8 cellular contexts compared by ENCODE assay signal in the genomic region with DNA sequence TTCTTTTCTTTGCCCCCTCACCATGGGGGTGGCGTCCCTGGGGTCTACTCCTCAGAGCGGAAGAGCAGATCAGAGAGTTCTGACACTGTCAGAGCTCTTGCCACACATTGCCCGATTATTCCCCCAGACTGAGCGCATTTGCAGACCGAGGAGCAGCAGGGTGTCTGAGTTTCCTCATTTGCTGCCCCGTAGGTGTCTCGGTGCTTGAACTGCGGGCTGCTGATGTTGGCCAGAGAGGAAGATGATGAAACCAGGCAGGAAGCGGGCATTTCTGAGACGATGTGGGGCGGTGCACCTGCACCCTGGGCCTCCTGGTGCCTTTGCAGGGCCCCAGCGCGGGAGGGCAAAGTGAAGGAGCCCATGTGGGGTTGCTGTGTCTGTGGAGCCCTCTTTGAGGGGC. TPM values are rescaled to one million over a fixed set of nuclear protein-coding genes. Genes with fewer than 3 reads are reported as not detected.
A peak's percentile ranks its signal among the peaks of the same experiment; 100 is the strongest.
DNase-seq lines count a peak whose midpoint lies in the region; ATAC-seq, FAIRE-seq and TF ChIP-seq lines count a peak whose summit lies in the region.

No MANE protein-coding gene starts in this region.

- dilution Hi-C loops in mammary epithelial cell (cut with HindIII; ENCODE audit: low sequenced_read_pairs): no loop called here

- no peak overlapping the region for H3K27ac ChIP-seq in HepG2 (ENCODE audit: extremely low read length, insufficient read depth, low read length)
- H3K27ac ChIP-seq in mammary epithelial cell (ENCODE audit: insufficient read depth, low read depth, low read length): no peak overlapping the region

- no peak overlapping the region for H3K4me2 ChIP-seq in HepG2 (ENCODE audit: low read depth, low read length)
- H3K4me2 ChIP-seq in mammary epithelial cell (ENCODE audit: insufficient read depth, low read depth, low read length): no peak overlapping the region

- H3K36me3 ChIP-seq in HepG2 (replicated peaks in 1 of 2; ENCODE audit: control insufficient read depth in 1 of 2, insufficient read depth in 2 of 2, low read length in 2 of 2) (no peaks in the 10 kb centered on the region; a peak in 1 of 5 replicates), mammary epithelial cell (ENCODE audit: insufficient read depth, low read length) (no peaks in the 10 kb centered on the region)

- intact Hi-C loops in HepG2 (cut with micrococcal nuclease; ENCODE audit: unreplicated experiment): no loop called here
- intact Hi-C loops in mammary epithelial cell (cut with micrococcal nuclease): no loop called here

- CTCF ChIA-PET in HepG2 (lab: Yijun Ruan, JAX; ENCODE audit: low intra/inter-chr PET ratio, low total read pairs) (no interaction called here), mammary epithelial cell (lab: Charles Lee; ENCODE audit: low non-redundant PET) (no interaction called here)

- WGBS in HepG2 (ENCODE audit: low lambda C conversion rate): 92% methylated on average over 13 of the region's 13 CpGs
- WGBS in mammary epithelial cell (ENCODE audit: low coverage, missing lambda C conversion rate): 79% methylated on average over 13 of the region's 13 CpGs

- TF ChIP-seq POLR2A in HepG2 (IDR thresholded peaks at IDR 0.05; ENCODE audit: insufficient read depth in 1 of 2, low read depth in 2 of 2, low read length in 2 of 2): no peak

- H4K20me1 ChIP-seq in HepG2 (ENCODE audit: insufficient read depth, low read length): no peaks in the 10 kb centered on the region
- H4K20me1 ChIP-seq in mammary epithelial cell (ENCODE audit: insufficient read depth, low read length): no peaks in the 10 kb centered on the region

- ATAC-seq in GM19467 (IDR thresholded peaks at IDR 0.05; ENCODE audit: unreplicated experiment) (peak; percentile 72), HepG2 (no peak), HG02970 (IDR thresholded peaks at IDR 0.05; ENCODE audit: low FRiP score, unreplicated experiment) (no peak)

- H2AFZ ChIP-seq in HepG2 (ENCODE audit: low read length) (no peak overlapping the region), mammary epithelial cell (ENCODE audit: low read depth, low read length) (no peak overlapping the region)

- peak overlapping the region; percentile 34 for H3K4me3 ChIP-seq in Jurkat, Clone E6-1 (ENCODE audit: low read length)
- no peak overlapping the region for H3K4me3 ChIP-seq in HepG2 (replicated peaks in 1 of 3; ENCODE audit: insufficient read depth in 1 of 3, low read depth in 2 of 3, low read length in 3 of 3)
- H3K4me3 ChIP-seq in mammary epithelial cell (replicated peaks in 1 of 3; ENCODE audit: insufficient read depth in 1 of 3, low read depth in 2 of 3, low read length in 3 of 3): no peak overlapping the region

- peak; percentile 94 for DNase-seq in Jurkat, Clone E6-1 (ENCODE audit: low read depth, low spot score)
- DNase-seq in activated CD8-positive, alpha-beta memory T cell treated with anti-CD3 and anti-CD28 coated beads, Interleukin-2, amount 50 U/mL, for 4 hours: peak; percentile 56
- no peak for DNase-seq in HepG2 (ENCODE audit: low spot score)
- peak in 5 of 6 experiments; percentile 19 to 57 (median 44) for DNase-seq in stimulated activated naive CD4-positive, alpha-beta T cell (lab: John Stamatoyannopoulos, UW)
- DNase-seq in mammary epithelial cell: no peak
- DNase-seq in putamen (ENCODE audit: low spot score): no peak

- TF ChIP-seq RAD21 in HepG2 (CRISPR knock-in tag; IDR thresholded peaks at IDR 0.05): no peak

- POLR2A ChIA-PET in HepG2 (lab: Yijun Ruan, JAX): no interaction called here

- no peak for TF ChIP-seq EP300 in HepG2 (IDR thresholded peaks at IDR 0.05; ENCODE audit: low read depth in 2 of 2, low read length in 2 of 2)
- no peak for TF ChIP-seq EP300 in HepG2 (CRISPR knock-in tag; IDR thresholded peaks at IDR 0.05; ENCODE audit: borderline replicate concordance)

- TF ChIP-seq CTCF in HepG2 (CRISPR knock-in tag; IDR thresholded peaks at IDR 0.05): no peak
- TF ChIP-seq CTCF in mammary epithelial cell (conservative IDR thresholded peaks at IDR 0.05 in 1 of 2, IDR thresholded peaks at IDR 0.05 in 1 of 2; ENCODE audit: extremely low read depth in 1 of 2, insufficient read depth in 1 of 2, low read depth in 1 of 2, low read length in 2 of 2): no peak

- in situ Hi-C loops in HepG2 (cut with HindIII; ENCODE audit: extremely low pct_ligation_motif_present, low pct_unique_long_range_greater_than_20kb) (no loop called here), mammary epithelial cell (cut with MboI; ENCODE audit: low sequenced_read_pairs in 2 of 2) (no loop called here)

- no peaks in the 10 kb centered on the region for H3K79me2 ChIP-seq in HepG2 (ENCODE audit: insufficient read depth, low read length)
- H3K79me2 ChIP-seq in mammary epithelial cell (ENCODE audit: insufficient read depth, low read length): no peaks in the 10 kb centered on the region

- H3K4me1 ChIP-seq in HepG2 (ENCODE audit: insufficient read depth, low read length) (peaks cover 37% of the 10 kb centered on the region), mammary epithelial cell (ENCODE audit: insufficient read depth, low read length) (no peaks in the 10 kb centered on the region)

- no peaks in the 10 kb centered on the region for H3K27me3 ChIP-seq in HepG2 (ENCODE audit: control insufficient read depth in 1 of 2, insufficient read depth in 2 of 2, low read length in 2 of 2)
- H3K27me3 ChIP-seq in mammary epithelial cell (ENCODE audit: insufficient read depth, low read length): no peaks in the 10 kb centered on the region

- BruUV-seq in HepG2 (replicated peaks; lab: Mats Ljungman, UMichigan) (no TSS peak), mammary epithelial cell (replicated peaks; lab: Mats Ljungman, UMichigan) (no TSS peak)

- no peak for FAIRE-seq in HepG2 (lab: Jason Lieb, UNC)

- H3K9me3 ChIP-seq in HepG2 (ENCODE audit: low read length): no peaks in the 10 kb centered on the region
- H3K9me3 ChIP-seq in mammary epithelial cell (replicated peaks; ENCODE audit: insufficient read depth, low read length): no peaks in the 10 kb centered on the region

- H3K9ac ChIP-seq in HepG2 (ENCODE audit: insufficient read depth, low read depth, low read length) (no peak overlapping the region), mammary epithelial cell (ENCODE audit: insufficient read depth, low read length) (no peak overlapping the region)

RNA-seq across cellular contexts. Expression of a gene that starts 55.2 kb away (rescaled TPM):
- 4.5 TPM for polyA plus RNA-seq in Jurkat, Clone E6-1 (2012; ENCODE audit: insufficient read depth, insufficient read length)
- total RNA-seq in HepG2 (2016; rRNA removed; fragmentation: Illumina TruSeq; extraction: Trizol): 3.7 and 4.1 TPM in 2 replicates
- total RNA-seq in HepG2 (2016; cell fraction: cytosol; rRNA removed; fragmentation: Illumina TruSeq; extraction: Trizol; ENCODE audit: low read depth): 10.0 and 10.5 TPM in 2 replicates
- total RNA-seq in HepG2 (2016; cell fraction: insoluble cytoplasmic fraction; rRNA removed; fragmentation: Illumina TruSeq; extraction: Trizol): 2.8 and 4.2 TPM in 2 replicates
- total RNA-seq in HepG2 (2016; cell fraction: membrane; rRNA removed; fragmentation: Illumina TruSeq; extraction: Trizol): 8.1 and 9.2 TPM in 2 replicates
- 4.0 and 4.3 TPM in 2 replicates for total RNA-seq in HepG2 (2016; cell fraction: nucleus; rRNA removed; fragmentation: Illumina TruSeq; extraction: Trizol)
- polyA plus RNA-seq in HepG2 (2011; rRNA removed): 15.2 and 15.9 TPM in 2 replicates
- 11.5 and 13.0 TPM in 2 replicates for polyA plus RNA-seq in HepG2 (2011; cell fraction: cytosol; rRNA removed)
- 26.9 and 29.6 TPM in 2 replicates for polyA plus RNA-seq in HepG2 (2011; cell fraction: nucleus; rRNA removed)
- 7.0 and 8.7 TPM in 2 replicates for polyA plus RNA-seq in HepG2 (2012)
- 3.0 and 5.3 TPM in 2 replicates for polyA plus RNA-seq in HepG2 (2016; cell fraction: cytosol; fragmentation: Illumina TruSeq; extraction: Trizol; ENCODE audit: low read depth)
- polyA plus RNA-seq in HepG2 (2016; cell fraction: insoluble cytoplasmic fraction; fragmentation: Illumina TruSeq; extraction: Trizol; ENCODE audit: low read depth): 2.2 and 2.8 TPM in 2 replicates
- polyA plus RNA-seq in HepG2 (2016; cell fraction: membrane; fragmentation: Illumina TruSeq; extraction: Trizol; ENCODE audit: low read depth): 3.9 and 4.3 TPM in 2 replicates
- 4.4 and 5.4 TPM in 2 replicates for polyA plus RNA-seq in HepG2 (2016; cell fraction: nucleus; fragmentation: Illumina TruSeq; extraction: Trizol; ENCODE audit: insufficient read depth, low read depth)
- polyA minus RNA-seq in HepG2 (2011; rRNA and poly(A)+ RNA removed; ENCODE audit: low replicate concordance): 45.9 and 48.0 TPM in 2 replicates
- polyA minus RNA-seq in HepG2 (2011; cell fraction: cytosol; rRNA and poly(A)+ RNA removed): 8.9 and 10.0 TPM in 2 replicates
- 38.7 and 40.7 TPM in 2 replicates for polyA minus RNA-seq in HepG2 (2011; cell fraction: nucleus; rRNA and poly(A)+ RNA removed)
- total RNA-seq in mammary epithelial cell: 1 to 10 TPM in 1 of 2 donors, under 1 TPM in 1; 0.99 to 2.7 TPM
- 0.08 TPM for polyA plus RNA-seq in mammary epithelial cell
- not detected for polyA minus RNA-seq in mammary epithelial cell

RNA-seq across cellular contexts. Expression of a gene that starts 55.5 kb away (rescaled TPM):
- not detected for polyA plus RNA-seq in Jurkat, Clone E6-1 (2012; ENCODE audit: insufficient read depth, insufficient read length)
- 0.67 and 1.1 TPM in 2 replicates for total RNA-seq in HepG2 (2016; rRNA removed; fragmentation: Illumina TruSeq; extraction: Trizol)
- total RNA-seq in HepG2 (2016; cell fraction: cytosol; rRNA removed; fragmentation: Illumina TruSeq; extraction: Trizol; ENCODE audit: low read depth): 0.51 TPM in 1 of 2 replicates, not detected in the other
- 1.1 and 1.3 TPM in 2 replicates for total RNA-seq in HepG2 (2016; cell fraction: insoluble cytoplasmic fraction; rRNA removed; fragmentation: Illumina TruSeq; extraction: Trizol)
- total RNA-seq in HepG2 (2016; cell fraction: membrane; rRNA removed; fragmentation: Illumina TruSeq; extraction: Trizol): 0.53 and 0.69 TPM in 2 replicates
- total RNA-seq in HepG2 (2016; cell fraction: nucleus; rRNA removed; fragmentation: Illumina TruSeq; extraction: Trizol): 1.1 and 1.6 TPM in 2 replicates
- polyA plus RNA-seq in HepG2 (2011; rRNA removed): 27.2 and 44.7 TPM in 2 replicates
- polyA plus RNA-seq in HepG2 (2011; cell fraction: cytosol; rRNA removed): 33.2 and 35.3 TPM in 2 replicates
- 13.0 and 13.3 TPM in 2 replicates for polyA plus RNA-seq in HepG2 (2011; cell fraction: nucleus; rRNA removed)
- polyA plus RNA-seq in HepG2 (2012): 5.7 and 9.7 TPM in 2 replicates
- polyA plus RNA-seq in HepG2 (2016; cell fraction: cytosol; fragmentation: Illumina TruSeq; extraction: Trizol; ENCODE audit: low read depth): 0.05 and 0.06 TPM in 2 replicates
- polyA plus RNA-seq in HepG2 (2016; cell fraction: insoluble cytoplasmic fraction; fragmentation: Illumina TruSeq; extraction: Trizol; ENCODE audit: low read depth): 0.59 and 0.61 TPM in 2 replicates
- 0.28 and 0.40 TPM in 2 replicates for polyA plus RNA-seq in HepG2 (2016; cell fraction: membrane; fragmentation: Illumina TruSeq; extraction: Trizol; ENCODE audit: low read depth)
- polyA plus RNA-seq in HepG2 (2016; cell fraction: nucleus; fragmentation: Illumina TruSeq; extraction: Trizol; ENCODE audit: insufficient read depth, low read depth): 1.5 TPM in 2 replicates
- polyA minus RNA-seq in HepG2 (2011; rRNA and poly(A)+ RNA removed; ENCODE audit: low replicate concordance): 137 and 162 TPM in 2 replicates
- 56.6 and 65.6 TPM in 2 replicates for polyA minus RNA-seq in HepG2 (2011; cell fraction: cytosol; rRNA and poly(A)+ RNA removed)
- 28.5 and 31.0 TPM in 2 replicates for polyA minus RNA-seq in HepG2 (2011; cell fraction: nucleus; rRNA and poly(A)+ RNA removed)
- total RNA-seq in mammary epithelial cell: under 1 TPM in 1 of 2 donors, not detected in 1; 0.33 TPM
- not detected for polyA plus RNA-seq in mammary epithelial cell
- not detected for polyA minus RNA-seq in mammary epithelial cell

Comparison
In these comparisons a context has a peak if more than half of its experiments do, and no peak if none do; other contexts are left out.
1. DNase-seq: peak in Jurkat, Clone E6-1 (single experiment), activated CD8-positive, alpha-beta memory T cell treated with anti-CD3 and anti-CD28 coated beads, Interleukin-2, amount 50 U/mL, for 4 hours (single experiment) and stimulated activated naive CD4-positive, alpha-beta T cell (5 of 6); none in HepG2 (single experiment), mammary epithelial cell (single experiment) and putamen (single experiment).